Comparison of ENCODE assay signal across 17 cellular contexts in genomic region chr11:34827239-34827638, GRCh38.
A peak's percentile ranks its signal among the peaks of the same experiment; 100 is the strongest.
DNase-seq lines count a peak whose midpoint lies in the region; ATAC-seq, FAIRE-seq and TF ChIP-seq lines count a peak whose summit lies in the region.
"Had no signal": no experiment of that assay in that cellular context is flagged by ENCODE, and none has a peak within 500 bp of the region (broad histone marks: within the 10 kb centered on the region; RNA-seq: fewer than 3 reads in every experiment).

No MANE protein-coding gene starts in this region.

- no peak for TF ChIP-seq EP300 in GM12878 (IDR thresholded peaks at IDR 0.05; ENCODE audit: borderline replicate concordance in 1 of 2, control insufficient read depth in 1 of 2, low read depth in 2 of 2, low read length in 2 of 2)

- H4K20me1 ChIP-seq in GM12878 (ENCODE audit: control insufficient read depth, insufficient read depth) (no peaks in the 10 kb centered on the region), GM23338 (replicated peaks; ENCODE audit: insufficient read depth) (no peaks in the 10 kb centered on the region)

- H3K4me2 ChIP-seq in GM12878 (ENCODE audit: control insufficient read depth, insufficient read depth), result no peak overlapping the region
- no peak overlapping the region for H3K4me2 ChIP-seq in GM23338

- H3K27ac ChIP-seq in GM12878 (ENCODE audit: control insufficient read depth, insufficient read depth) (no peak overlapping the region), upper lobe of right lung (peak overlapping the region; percentile 11), GM23338 (ENCODE audit: low read depth) (no peak overlapping the region)
- no peak overlapping the region for H3K27ac ChIP-seq in effector memory CD4-positive, alpha-beta T cell (ENCODE audit: insufficient read depth, low read length, poor library complexity, severe bottlenecking)
- H3K27ac ChIP-seq: heart right ventricle, testis had no signal

- H3K36me3 ChIP-seq in GM12878 (ENCODE audit: control insufficient read depth in 2 of 2, insufficient read depth in 2 of 2, low read length in 1 of 2) (no peaks in the 10 kb centered on the region), upper lobe of right lung (no peaks in the 10 kb centered on the region), GM23338 (ENCODE audit: insufficient read depth) (no peaks in the 10 kb centered on the region)
- H3K36me3 ChIP-seq in effector memory CD4-positive, alpha-beta T cell (ENCODE audit: control insufficient read depth, insufficient read depth, low read length), result no peaks in the 10 kb centered on the region
- H3K36me3 ChIP-seq: heart right ventricle had no signal

- no peak overlapping the region for H2AFZ ChIP-seq in GM12878 (ENCODE audit: control insufficient read depth, low read depth, low read length)
- no peak overlapping the region for H2AFZ ChIP-seq in GM23338

- H3K9me3 Mint-ChIP-seq in GM23338, result no peaks in the 10 kb centered on the region
- H3K9me3 Mint-ChIP-seq: CD4-positive, CD25-positive, alpha-beta regulatory T cell had no signal

- POLR2A ChIA-PET in GM12878 (lab: Charles Lee), result no interaction called here

- SMC1A ChIA-PET in GM12878 (lab: Charles Lee; ENCODE audit: uncharacterized antibody, unreplicated experiment), result no interaction called here

- H3K4me3 Mint-ChIP-seq in GM23338, result no peak overlapping the region
- H3K4me3 Mint-ChIP-seq: CD4-positive, CD25-positive, alpha-beta regulatory T cell had no signal

- intact Hi-C loops in GM12878 (cut with micrococcal nuclease; ENCODE audit: unreplicated experiment), result no loop called here
- intact Hi-C loops in upper lobe of right lung (cut with DNase I), result no loop called here

- TF ChIP-seq RAD21 in GM12878 (IDR thresholded peaks at IDR 0.05; ENCODE audit: insufficient read depth, low read depth, low read length), result no peak

- H3K36me3 Mint-ChIP-seq in GM23338 (ENCODE audit: low read depth), result no peaks in the 10 kb centered on the region
- H3K36me3 Mint-ChIP-seq: CD4-positive, CD25-positive, alpha-beta regulatory T cell had no signal

- H3F3A ChIP-seq in GM23338 (replicated peaks; ENCODE audit: low read depth), result no peaks in the 10 kb centered on the region

- no peaks in the 10 kb centered on the region for H3K79me2 ChIP-seq in GM12878 (ENCODE audit: control insufficient read depth, insufficient read depth, low read length)
- H3K79me2 ChIP-seq in GM23338 (replicated peaks; ENCODE audit: insufficient read depth), result no peaks in the 10 kb centered on the region

- H3K27ac Mint-ChIP-seq in GM23338, result no peak overlapping the region
- H3K27ac Mint-ChIP-seq: CD4-positive, CD25-positive, alpha-beta regulatory T cell had no signal

- CTCF ChIA-PET in GM12878 (lab: Yijun Ruan, JAX), result no interaction called here

- no peak overlapping the region for H3K4me3 ChIP-seq in GM12878
- no peak overlapping the region for H3K4me3 ChIP-seq in upper lobe of right lung
- H3K4me3 ChIP-seq in effector memory CD4-positive, alpha-beta T cell (ENCODE audit: insufficient read depth, low read depth, low read length, poor library complexity, severe bottlenecking), result no peak overlapping the region
- no peak overlapping the region for H3K4me3 ChIP-seq in GM23338
- H3K4me3 ChIP-seq: heart right ventricle, testis had no signal

- TF ChIP-seq POLR2A in GM12878 (IDR thresholded peaks at IDR 0.05; ENCODE audit: low read depth, low read length), result no peak

- H3K27me3 Mint-ChIP-seq in GM23338 (ENCODE audit: insufficient read depth, low read depth, poor library complexity), result peaks cover 4% of the 10 kb centered on the region

- peaks cover 4% of the 10 kb centered on the region; the same call in 1 of the 2 replicates for H3K4me1 ChIP-seq in GM12878 (ENCODE audit: control insufficient read depth, insufficient read depth, low read length)
- H3K4me1 ChIP-seq in upper lobe of right lung, result peaks cover 3% of the 10 kb centered on the region
- no peaks in the 10 kb centered on the region for H3K4me1 ChIP-seq in effector memory CD4-positive, alpha-beta T cell (ENCODE audit: control insufficient read depth, insufficient read depth, low read length, poor library complexity, severe bottlenecking)
- H3K4me1 ChIP-seq in GM23338 (ENCODE audit: insufficient read depth), result no peaks in the 10 kb centered on the region
- H3K4me1 ChIP-seq: testis had no signal

- H3K4me1 Mint-ChIP-seq in GM23338, result peaks cover 11% of the 10 kb centered on the region

- no peak for TF ChIP-seq CTCF in GM12878 (IDR thresholded peaks at IDR 0.05 in 2 of 3, conservative IDR thresholded peaks at IDR 0.05 in 1 of 3; ENCODE audit: control insufficient read depth in 2 of 3, extremely low read depth in 1 of 3, insufficient read depth in 1 of 3, low read depth in 3 of 3, low read length in 3 of 3)
- TF ChIP-seq CTCF in upper lobe of right lung (IDR thresholded peaks at IDR 0.05), result no peak
- TF ChIP-seq CTCF in GM23338 (conservative IDR thresholded peaks at IDR 0.05; ENCODE audit: low read depth in 2 of 2), result no peak

- WGBS in GM12878 (ENCODE audit: insufficient coverage, insufficient replicate concordance, low lambda C conversion rate, missing lambda C conversion rate), result 58% methylated on average over 1 of the region's 1 CpG

- in situ Hi-C loops in GM12878 (cut with MboI), result no loop called here

- H3K9me3 ChIP-seq in GM12878 (replicated peaks; ENCODE audit: control insufficient read depth, insufficient read depth, low read length), result no peaks in the 10 kb centered on the region; the same call in 1 of the 3 replicates
- H3K9me3 ChIP-seq in upper lobe of right lung, result no peaks in the 10 kb centered on the region
- no peaks in the 10 kb centered on the region for H3K9me3 ChIP-seq in effector memory CD4-positive, alpha-beta T cell (ENCODE audit: control insufficient read depth, low read length)
- H3K9me3 ChIP-seq: heart right ventricle, testis had no signal

- RAD21 ChIA-PET in GM12878 (lab: Charles Lee; ENCODE audit: unreplicated experiment), result no interaction called here

- no peak for DNase-seq in GM12878 (ENCODE audit: low read depth, low spot score)
- no peak for DNase-seq in upper lobe of right lung
- no peak for DNase-seq in effector memory CD4-positive, alpha-beta T cell
- no peak for DNase-seq in GM23338 (ENCODE audit: low spot score)
- DNase-seq: activated CD4-positive, alpha-beta T cell treated with anti-CD3 and anti-CD28 coated beads, Interleukin-2, amount 50 U/mL, for 1 hour; anterior cingulate cortex; CD4-positive, CD25-positive, alpha-beta regulatory T cell; heart right ventricle; NCI-H1048; NK-92 treated with Interleukin-12 subunit alpha and Interleukin-12 subunit beta, amount 100 ng/mL, for 24 hours; SIG-M5; T-helper 9 cell; testis had no signal

- H3K9me2 ChIP-seq in GM23338 (ENCODE audit: insufficient read depth), result peaks cover 10% of the 10 kb centered on the region; the same call in 1 of the 2 replicates

- ATAC-seq in GM18909 (IDR thresholded peaks at IDR 0.05; ENCODE audit: poor library complexity, unreplicated experiment) (peak; percentile 66), HG02938 (IDR thresholded peaks at IDR 0.05; ENCODE audit: unreplicated experiment) (peak; percentile 51), GM12878 (peak; percentile 55), upper lobe of right lung (peak; percentile 27), GM23338 (no peak), GM21737 (IDR thresholded peaks at IDR 0.05; ENCODE audit: unreplicated experiment) (no peak)
- ATAC-seq: esophagus mucosa, heart right ventricle had no signal

- peak; percentile 38 for FAIRE-seq in GM12878 (lab: Jason Lieb, UNC)

- H3K27me3 ChIP-seq in GM12878 (replicated peaks in 1 of 2; ENCODE audit: control insufficient read depth in 2 of 2, insufficient read depth in 2 of 2, low read length in 1 of 2), result no peaks in the 10 kb centered on the region; a peak in 1 of 4 replicates
- no peaks in the 10 kb centered on the region for H3K27me3 ChIP-seq in upper lobe of right lung
- no peaks in the 10 kb centered on the region for H3K27me3 ChIP-seq in effector memory CD4-positive, alpha-beta T cell (replicated peaks; ENCODE audit: control insufficient read depth, insufficient read depth, low read length, poor library complexity, severe bottlenecking)
- no peaks in the 10 kb centered on the region for H3K27me3 ChIP-seq in GM23338 (ENCODE audit: insufficient read depth)
- H3K27me3 ChIP-seq: heart right ventricle, testis had no signal

- no peak overlapping the region for H3K9ac ChIP-seq in GM12878 (ENCODE audit: control insufficient read depth, insufficient read depth, low read length)

- BruUV-seq in GM12878 (replicated peaks; lab: Mats Ljungman, UMichigan), result no TSS peak

TF ChIP-seq in GM12878, 131 proteins besides CTCF, POLR2A, EP300 and RAD21 (continues in another document):
- TF ChIP-seq KAT2A (conservative IDR thresholded peaks at IDR 0.05; ENCODE audit: control insufficient read depth, low read depth, low read length) (no peak), RCOR1 (conservative IDR thresholded peaks at IDR 0.05; ENCODE audit: low read depth, low read length) (no peak), LARP7 (IDR thresholded peaks at IDR 0.05) (no peak)

Comparison
In these comparisons a context has a peak if more than half of its experiments do, and no peak if none do; other contexts are left out.
1. ATAC-seq: peak in GM18909 (single experiment), HG02938 (single experiment), GM12878 (single experiment) and upper lobe of right lung (single experiment); none in GM23338 (single experiment) and GM21737 (single experiment).